In the genomic region with DNA sequence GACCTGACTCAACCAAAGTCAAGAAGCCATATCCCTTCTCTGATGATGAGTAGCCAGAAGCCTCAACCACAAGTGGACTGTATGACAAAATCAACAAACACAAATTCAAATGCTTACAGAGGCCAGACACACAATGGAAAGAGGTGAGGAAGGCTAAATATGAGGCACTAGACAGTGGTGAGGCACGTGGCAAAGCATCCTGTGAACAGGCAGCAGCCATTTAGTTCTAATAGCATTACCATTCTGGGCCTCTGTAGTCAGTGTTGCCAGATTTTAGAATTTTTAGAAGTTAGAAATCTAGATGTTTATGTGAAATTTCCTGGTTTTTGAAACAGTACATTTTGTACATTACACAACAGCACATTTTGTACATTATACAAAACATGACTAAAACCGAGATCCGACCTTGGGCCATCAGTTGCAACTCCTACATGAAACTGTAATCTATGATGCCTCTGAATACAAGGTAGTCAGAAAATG, we compare ENCODE assay signal across 16 cellular contexts.
DNase-seq lines count a peak whose midpoint lies in the region; ATAC-seq and TF ChIP-seq lines count a peak whose summit lies in the region.
"Had no signal": no experiment of that assay in that cellular context is flagged by ENCODE, and none has a peak within 500 bp of the region (broad histone marks: within the 10 kb centered on the region; RNA-seq: fewer than 3 reads in every experiment).

No MANE protein-coding gene starts in this region.

- ATAC-seq in CD4-positive, CD25-positive, alpha-beta regulatory T cell (ENCODE audit: low read depth in 2 of 2), result no peak
- peak; percentile 33 for ATAC-seq in GM18511 (IDR thresholded peaks at IDR 0.05; ENCODE audit: unreplicated experiment)
- no peak for ATAC-seq in GM21528 (IDR thresholded peaks at IDR 0.05; ENCODE audit: low FRiP score, unreplicated experiment)
- no peak for ATAC-seq in HG03469 (IDR thresholded peaks at IDR 0.05; ENCODE audit: unreplicated experiment)

- no peak overlapping the region for H3K27ac ChIP-seq in CD4-positive, CD25-positive, alpha-beta regulatory T cell (ENCODE audit: insufficient read depth, low read length, poor library complexity, severe bottlenecking)

- H3K9me3 Mint-ChIP-seq in CD4-positive, CD25-positive, alpha-beta regulatory T cell, result peaks cover 0 to 2% (median 0%) of the 10 kb centered on the region in 7 donors
- H3K9me3 Mint-ChIP-seq in HFFc6, result no peaks in the 10 kb centered on the region; the same call in 1 of the 2 replicates
- H3K9me3 Mint-ChIP-seq: immature natural killer cell had no signal

- H3K36me3 Mint-ChIP-seq in CD4-positive, CD25-positive, alpha-beta regulatory T cell, result peaks cover 9% of the 10 kb centered on the region
- H3K36me3 Mint-ChIP-seq in HFFc6 (ENCODE audit: low read depth), result no peaks in the 10 kb centered on the region
- H3K36me3 Mint-ChIP-seq: immature natural killer cell had no signal

- H3K9me3 ChIP-seq in CD4-positive, CD25-positive, alpha-beta regulatory T cell (ENCODE audit: control insufficient read depth in 2 of 2, low read length in 2 of 2), result no peaks in the 10 kb centered on the region
- H3K9me3 ChIP-seq in MG63, result no peaks in the 10 kb centered on the region
- H3K9me3 ChIP-seq: BE2C had no signal

- peak overlapping the region in 2 of 4 donors; percentile 28 to 68 for H3K4me3 Mint-ChIP-seq in CD4-positive, CD25-positive, alpha-beta regulatory T cell
- H3K4me3 Mint-ChIP-seq in HFFc6, result no peak overlapping the region
- H3K4me3 Mint-ChIP-seq: immature natural killer cell had no signal

- H3K4me1 Mint-ChIP-seq in CD4-positive, CD25-positive, alpha-beta regulatory T cell, result peaks cover 10 to 26% (median 16%) of the 10 kb centered on the region in 4 donors
- H3K4me1 Mint-ChIP-seq in HFFc6 (ENCODE audit: low read depth), result no peaks in the 10 kb centered on the region
- H3K4me1 Mint-ChIP-seq: immature natural killer cell had no signal

- H3K27me3 Mint-ChIP-seq in CD4-positive, CD25-positive, alpha-beta regulatory T cell, result no peaks in the 10 kb centered on the region
- H3K27me3 Mint-ChIP-seq in HFFc6 (ENCODE audit: insufficient read depth), result peaks cover 7% of the 10 kb centered on the region

- H3K36me3 ChIP-seq in CD4-positive, CD25-positive, alpha-beta regulatory T cell (ENCODE audit: control insufficient read depth, insufficient read depth, low read length), result no peaks in the 10 kb centered on the region
- H3K36me3 ChIP-seq in MG63, result no peaks in the 10 kb centered on the region
- H3K36me3 ChIP-seq: BE2C had no signal

- H3K27me3 ChIP-seq in CD4-positive, CD25-positive, alpha-beta regulatory T cell (ENCODE audit: control insufficient read depth, insufficient read depth, low read length), result no peaks in the 10 kb centered on the region
- H3K27me3 ChIP-seq in MG63, result no peaks in the 10 kb centered on the region
- H3K27me3 ChIP-seq: BE2C had no signal

- TF ChIP-seq CTCF in fibroblast of pulmonary artery (IDR thresholded peaks at IDR 0.05; ENCODE audit: low read length, missing control alignments) (no peak), HFFc6 (IDR thresholded peaks at IDR 0.05) (no peak)

- H3K27ac Mint-ChIP-seq in CD4-positive, CD25-positive, alpha-beta regulatory T cell, result peak overlapping the region in 2 of 3 donors; percentile 0 to 43
- no peak overlapping the region for H3K27ac Mint-ChIP-seq in HFFc6
- H3K27ac Mint-ChIP-seq: immature natural killer cell had no signal

- no peak for DNase-seq in CD4-positive, CD25-positive, alpha-beta regulatory T cell
- DNase-seq in LHCN-M2 (ENCODE audit: low read depth), result peak; percentile 59
- DNase-seq in fibroblast of pulmonary artery (ENCODE audit: low read depth), result peak; percentile 33
- DNase-seq in MG63, result no peak
- no peak for DNase-seq in HFFc6
- DNase-seq: activated CD4-positive, CD25-positive, alpha-beta regulatory T cell treated with anti-CD3 and anti-CD28 coated beads, Interleukin-2, amount 50 U/mL, for 72 hours; activated naive CD4-positive, alpha-beta T cell; BE2C; DND-41; immature natural killer cell; Kasumi-1; stimulated activated CD4-positive, alpha-beta T cell treated with anti-CD3 and anti-CD28 coated beads, Interleukin-1b, Interleukin-23, amount 100 ng/mL, for 48 hours; SW 1271 had no signal

- peaks cover 5% of the 10 kb centered on the region for H3K4me1 ChIP-seq in CD4-positive, CD25-positive, alpha-beta regulatory T cell (ENCODE audit: control insufficient read depth, insufficient read depth, low read length, poor library complexity, severe bottlenecking)

- H3K4me3 ChIP-seq in CD4-positive, CD25-positive, alpha-beta regulatory T cell (ENCODE audit: low read depth, low read length), result peak overlapping the region; percentile 3
- no peak overlapping the region for H3K4me3 ChIP-seq in fibroblast of pulmonary artery (replicated peaks; ENCODE audit: low read depth, low read length)
- no peak overlapping the region for H3K4me3 ChIP-seq in MG63

Comparison
In these comparisons a context has a peak if more than half of its experiments do, and no peak if none do; other contexts are left out.
1. DNase-seq: peak in LHCN-M2 (single experiment) and fibroblast of pulmonary artery (single experiment); none in CD4-positive, CD25-positive, alpha-beta regulatory T cell (0 of 3), MG63 (single experiment) and HFFc6 (single experiment).